28 cellular contexts compared by ENCODE assay signal in the genomic region with DNA sequence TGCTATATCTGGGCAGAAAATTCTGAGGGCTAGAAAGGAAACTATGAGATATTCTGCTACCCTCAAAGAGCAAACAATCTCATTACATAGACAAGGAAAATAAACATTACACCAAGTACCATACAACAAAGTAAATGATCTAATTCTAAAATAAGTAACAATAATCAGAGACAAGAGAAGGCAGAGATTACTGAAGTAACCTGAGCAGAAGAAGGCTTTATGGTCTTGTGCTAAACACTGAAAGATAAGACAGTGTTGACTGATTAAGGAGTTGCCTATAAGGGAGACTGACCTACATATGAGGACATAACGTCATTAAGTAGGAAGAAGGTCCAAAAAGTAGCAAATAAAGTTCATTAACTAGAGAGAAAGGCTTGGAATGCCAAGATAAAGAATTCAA.
"Had no signal": no experiment of that assay in that cellular context is flagged by ENCODE, and none has a peak within 500 bp of the region (broad histone marks: within the 10 kb centered on the region; RNA-seq: fewer than 3 reads in every experiment).

No MANE protein-coding gene starts in this region.

- DNase-seq: activated CD4-positive, alpha-beta memory T cell treated with anti-CD3 and anti-CD28 coated beads for 36 hours; activated CD4-positive, alpha-beta T cell treated with anti-CD3 and anti-CD28 coated beads for 36 hours; activated CD4-positive, alpha-beta T cell treated with anti-CD3 and anti-CD28 coated beads, Interleukin-2, amount 10 ng/mL, durations not matched to agents 24 days and 14 days; activated CD4-positive, CD25-positive, alpha-beta regulatory T cell; activated CD4-positive, CD25-positive, alpha-beta regulatory T cell treated with anti-CD3 and anti-CD28 coated beads, Interleukin-2, amount 50 U/mL, for 72 hours; activated CD8-positive, alpha-beta memory T cell treated with anti-CD3 and anti-CD28 coated beads, Interleukin-2, amount 50 U/mL, for 48 hours; activated gamma-delta T cell; activated naive CD4-positive, alpha-beta T cell; activated naive CD4-positive, alpha-beta T cell treated with anti-CD3 and anti-CD28 coated beads, Interleukin-2, amount 10 ng/mL, durations not matched to agents 7 days and 5 days; activated naive CD8-positive, alpha-beta T cell treated with anti-CD3 and anti-CD28 coated beads, Interleukin-2, amount 10 ng/mL, durations not matched to agents 7 days and 5 days; activated T-cell treated with anti-CD3 and anti-CD28 coated beads for 4 hours; activated T-cell treated with anti-CD3 and anti-CD28 coated beads, Interleukin-2, amount 50 U/mL, for 24 hours; activated T-cell treated with anti-CD3 and anti-CD28 coated beads, Interleukin-2, amount 50 U/mL, for 72 hours; central memory CD4-positive, alpha-beta T cell; cerebellar nuclear complex; colonic mucosa; dorsolateral prefrontal cortex; effector memory CD8-positive, alpha-beta T cell; erythroblast; foreskin keratinocyte; gastrocnemius medialis; T-helper 2 cell had no signal

- H3K4me1 ChIP-seq: ascending aorta, breast epithelium, colonic mucosa, foreskin keratinocyte had no signal

- H3K27me3 ChIP-seq: ascending aorta, breast epithelium, cardiac muscle cell, colonic mucosa, esophagus muscularis mucosa, foreskin keratinocyte, gastrocnemius medialis had no signal

- H3K4me1 Mint-ChIP-seq: activated naive CD4-positive, alpha-beta T cell treated with anti-CD3 and anti-CD28 coated beads, Interleukin-2, amount 10 ng/mL, durations not matched to agents 7 days and 5 days; activated naive CD8-positive, alpha-beta T cell treated with anti-CD3 and anti-CD28 coated beads, Interleukin-2, amount 10 ng/mL, durations not matched to agents 7 days and 5 days had no signal

- H3K27me3 Mint-ChIP-seq: brain had no signal

- H3K9me3 Mint-ChIP-seq: activated CD4-positive, alpha-beta memory T cell treated with anti-CD3 and anti-CD28 coated beads for 36 hours; activated naive CD4-positive, alpha-beta T cell treated with anti-CD3 and anti-CD28 coated beads, Interleukin-2, amount 10 ng/mL, durations not matched to agents 7 days and 5 days; activated naive CD4-positive, alpha-beta T cell treated with anti-CD3 and anti-CD28 coated beads, Interleukin-2, amount 50 U/mL, for 72 hours; activated naive CD8-positive, alpha-beta T cell treated with anti-CD3 and anti-CD28 coated beads, Interleukin-2, amount 10 ng/mL, durations not matched to agents 7 days and 5 days; activated T-cell treated with anti-CD3 and anti-CD28 coated beads, Interleukin-2, amount 50 U/mL, for 24 hours; activated T-cell treated with anti-CD3 and anti-CD28 coated beads, Interleukin-2, amount 50 U/mL, for 72 hours; brain; effector memory CD8-positive, alpha-beta T cell had no signal

- H3K36me3 ChIP-seq: ascending aorta, breast epithelium, cardiac muscle cell, colonic mucosa, esophagus muscularis mucosa, gastrocnemius medialis had no signal

- H3K27ac ChIP-seq: ascending aorta, breast epithelium, cardiac muscle cell, colonic mucosa, esophagus muscularis mucosa, foreskin keratinocyte had no signal

- H3K4me3 Mint-ChIP-seq: activated CD4-positive, alpha-beta memory T cell treated with anti-CD3 and anti-CD28 coated beads for 36 hours; activated CD4-positive, alpha-beta T cell treated with anti-CD3 and anti-CD28 coated beads for 36 hours; activated CD4-positive, alpha-beta T cell treated with anti-CD3 and anti-CD28 coated beads, Interleukin-2, amount 10 ng/mL, durations not matched to agents 24 days and 14 days; activated naive CD4-positive, alpha-beta T cell treated with anti-CD3 and anti-CD28 coated beads, Interleukin-2, amount 10 ng/mL, durations not matched to agents 7 days and 5 days; activated naive CD8-positive, alpha-beta T cell treated with anti-CD3 and anti-CD28 coated beads, Interleukin-2, amount 10 ng/mL, durations not matched to agents 7 days and 5 days; activated T-cell treated with anti-CD3 and anti-CD28 coated beads, Interleukin-2, amount 50 U/mL, for 24 hours; activated T-cell treated with anti-CD3 and anti-CD28 coated beads, Interleukin-2, amount 50 U/mL, for 72 hours; brain; effector memory CD8-positive, alpha-beta T cell had no signal

- H3K36me3 Mint-ChIP-seq: activated CD4-positive, alpha-beta memory T cell treated with anti-CD3 and anti-CD28 coated beads for 36 hours; activated naive CD4-positive, alpha-beta T cell treated with anti-CD3 and anti-CD28 coated beads, Interleukin-2, amount 10 ng/mL, durations not matched to agents 7 days and 5 days; activated naive CD4-positive, alpha-beta T cell treated with anti-CD3 and anti-CD28 coated beads, Interleukin-2, amount 50 U/mL, for 72 hours; activated naive CD8-positive, alpha-beta T cell treated with anti-CD3 and anti-CD28 coated beads, Interleukin-2, amount 10 ng/mL, durations not matched to agents 7 days and 5 days; brain had no signal

- H3K9me3 ChIP-seq: ascending aorta, breast epithelium, colonic mucosa, esophagus muscularis mucosa, gastrocnemius medialis had no signal

- ATAC-seq: activated CD4-positive, alpha-beta T cell treated with anti-CD3 and anti-CD28 coated beads for 36 hours; activated naive CD4-positive, alpha-beta T cell treated with anti-CD3 and anti-CD28 coated beads, Interleukin-2, amount 50 U/mL, for 72 hours; activated T-cell treated with anti-CD3 and anti-CD28 coated beads, Interleukin-2, amount 50 U/mL, for 72 hours; effector memory CD8-positive, alpha-beta T cell; foreskin keratinocyte; gastrocnemius medialis had no signal

- H3K4me3 ChIP-seq: ascending aorta, breast epithelium, cardiac muscle cell, colonic mucosa, dorsolateral prefrontal cortex, esophagus muscularis mucosa, gastrocnemius medialis had no signal

- H3K27ac Mint-ChIP-seq: activated CD4-positive, alpha-beta memory T cell treated with anti-CD3 and anti-CD28 coated beads for 36 hours; activated CD4-positive, alpha-beta T cell treated with anti-CD3 and anti-CD28 coated beads for 36 hours; activated CD4-positive, alpha-beta T cell treated with anti-CD3 and anti-CD28 coated beads, Interleukin-2, amount 10 ng/mL, durations not matched to agents 24 days and 14 days; activated naive CD4-positive, alpha-beta T cell treated with anti-CD3 and anti-CD28 coated beads, Interleukin-2, amount 10 ng/mL, durations not matched to agents 7 days and 5 days; activated naive CD4-positive, alpha-beta T cell treated with anti-CD3 and anti-CD28 coated beads, Interleukin-2, amount 50 U/mL, for 72 hours; activated naive CD8-positive, alpha-beta T cell treated with anti-CD3 and anti-CD28 coated beads, Interleukin-2, amount 10 ng/mL, durations not matched to agents 7 days and 5 days; activated T-cell treated with anti-CD3 and anti-CD28 coated beads, Interleukin-2, amount 50 U/mL, for 24 hours; activated T-cell treated with anti-CD3 and anti-CD28 coated beads, Interleukin-2, amount 50 U/mL, for 72 hours; effector memory CD8-positive, alpha-beta T cell had no signal
